8 cellular contexts compared by ENCODE assay signal in the genomic region with DNA sequence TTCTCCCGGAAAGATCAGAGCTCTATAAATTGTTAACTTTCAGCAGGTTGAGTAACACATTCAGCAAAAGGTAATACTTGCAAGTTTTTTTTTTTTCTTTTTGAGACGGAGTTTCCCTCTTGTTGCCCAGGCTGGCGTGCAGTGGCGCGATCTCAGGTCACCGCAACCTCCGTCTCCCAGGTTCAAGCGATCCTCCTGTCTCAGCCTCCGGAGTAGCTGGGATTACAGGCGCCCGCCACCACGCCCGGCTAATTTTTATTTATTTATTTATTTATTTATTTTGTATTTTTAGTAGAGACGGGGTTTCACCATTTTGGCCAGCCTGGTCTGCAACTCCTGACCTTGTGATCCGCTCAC. TPM values are rescaled to one million over a fixed set of nuclear protein-coding genes. Genes with fewer than 3 reads are reported as not detected.
DNase-seq lines count a peak whose midpoint lies in the region; ATAC-seq, FAIRE-seq and TF ChIP-seq lines count a peak whose summit lies in the region.
"Not testable (repeated sequence)": the region's sequence is repeated elsewhere in the genome, so short reads cannot be mapped to it uniquely, and the experiment has no call there.

No MANE protein-coding gene starts in this region.

- TF ChIP-seq EP300 in A549 (IDR thresholded peaks at IDR 0.05), result not testable (repeated sequence)

- TF ChIP-seq CTCF in A549 (IDR thresholded peaks at IDR 0.05); RWPE1 (conservative IDR thresholded peaks at IDR 0.05; ENCODE audit: low read depth): not testable (repeated sequence)

- peak overlapping the region; percentile 90 for H3K27ac Mint-ChIP-seq in activated naive CD4-positive, alpha-beta T cell treated with anti-CD3 and anti-CD28 coated beads, Interleukin-2, amount 10 ng/mL, durations not matched to agents 7 days and 5 days
- peak overlapping the region; percentile 95 for H3K27ac Mint-ChIP-seq in dendritic cell treated with granulocyte-macrophage colony-stimulating factor and Interleukin-4, amounts not matched to agents 40 ng/mL and 50 ng/mL, for 4 days

- 69% methylated on average over 15 of the region's 15 CpGs for WGBS in A549 (ENCODE audit: missing lambda C conversion rate)
- 82% methylated on average over 15 of the region's 15 CpGs for WGBS in right cardiac atrium

- H3K4me2 ChIP-seq in A549, result peak overlapping the region; percentile 67

- not testable (repeated sequence) for H3K9me3 Mint-ChIP-seq in activated naive CD4-positive, alpha-beta T cell treated with anti-CD3 and anti-CD28 coated beads, Interleukin-2, amount 10 ng/mL, durations not matched to agents 7 days and 5 days; dendritic cell treated with granulocyte-macrophage colony-stimulating factor and Interleukin-4, amounts not matched to agents 40 ng/mL and 50 ng/mL, for 4 days

- intact Hi-C loops in dendritic cell treated with granulocyte-macrophage colony-stimulating factor and Interleukin-4, amounts not matched to agents 40 ng/mL and 50 ng/mL, for 4 days (cut with micrococcal nuclease); right cardiac atrium (cut with DNase I): not testable (repeated sequence)

- peak overlapping the region; percentile 89 for H3K4me3 ChIP-seq in A549
- H3K4me3 ChIP-seq in H7 (ENCODE audit: insufficient read depth, low read depth, low read length), result peak overlapping the region; percentile 84
- H3K4me3 ChIP-seq in right cardiac atrium (ENCODE audit: low read length), result peak overlapping the region; percentile 83
- H3K4me3 ChIP-seq in muscle layer of duodenum (ENCODE audit: low read depth in 1 of 2, low read length in 2 of 2), result peak overlapping the region; percentile 89
- H3K4me3 ChIP-seq in skeletal muscle tissue (ENCODE audit: low read length in 3 of 3), result peak overlapping the region; percentile 71 to 91 (median 75)

- H3K4me1 ChIP-seq in A549; right cardiac atrium (ENCODE audit: control insufficient read depth, insufficient read depth, low read length): not testable (repeated sequence)
- H3K4me1 ChIP-seq in muscle layer of duodenum (ENCODE audit: control insufficient read depth in 1 of 2, insufficient read depth in 2 of 2, low read length in 2 of 2) (peaks cover 0 to 20% of the 10 kb centered on the region in 2 donors), skeletal muscle tissue (ENCODE audit: control insufficient read depth in 3 of 3, insufficient read depth in 3 of 3, low read length in 3 of 3) (peaks cover 7 to 11% (median 8%) of the 10 kb centered on the region in 3 donors)

- H3K27ac ChIP-seq in A549, result peak overlapping the region; percentile 90 to 98
- peak overlapping the region; percentile 74 for H3K27ac ChIP-seq in RWPE1
- peak overlapping the region; percentile 84 for H3K27ac ChIP-seq in right cardiac atrium (ENCODE audit: low read length)
- H3K27ac ChIP-seq in muscle layer of duodenum (ENCODE audit: low read length), result peak overlapping the region; percentile 92
- peak overlapping the region; percentile 38 for H3K27ac ChIP-seq in skeletal muscle tissue (ENCODE audit: low read depth, low read length)

- ATAC-seq in A549, right cardiac atrium: not testable (repeated sequence)

- H3K36me3 Mint-ChIP-seq in activated naive CD4-positive, alpha-beta T cell treated with anti-CD3 and anti-CD28 coated beads, Interleukin-2, amount 10 ng/mL, durations not matched to agents 7 days and 5 days, result peaks cover 15% of the 10 kb centered on the region
- H3K36me3 Mint-ChIP-seq in dendritic cell treated with granulocyte-macrophage colony-stimulating factor and Interleukin-4, amounts not matched to agents 40 ng/mL and 50 ng/mL, for 4 days (ENCODE audit: low read depth), result peaks cover 32% of the 10 kb centered on the region

- not testable (repeated sequence) for H3K27me3 Mint-ChIP-seq in activated naive CD4-positive, alpha-beta T cell treated with anti-CD3 and anti-CD28 coated beads, Interleukin-2, amount 10 ng/mL, durations not matched to agents 7 days and 5 days; dendritic cell treated with granulocyte-macrophage colony-stimulating factor and Interleukin-4, amounts not matched to agents 40 ng/mL and 50 ng/mL, for 4 days

- H3K9ac ChIP-seq in skeletal muscle tissue (ENCODE audit: low read depth in 1 of 3, low read length in 3 of 3), result peak overlapping the region; percentile 71 to 99 (median 90)

- H3K36me3 ChIP-seq in H7 (replicated peaks; ENCODE audit: control insufficient read depth, insufficient read depth, low read length); muscle layer of duodenum (ENCODE audit: control insufficient read depth in 1 of 2, insufficient read depth in 2 of 2, low read length in 2 of 2); skeletal muscle tissue (ENCODE audit: control insufficient read depth in 3 of 3, insufficient read depth in 3 of 3, low read length in 3 of 3): not testable (repeated sequence)

- H3K9me3 ChIP-seq in A549; right cardiac atrium (ENCODE audit: control insufficient read depth, low read length); muscle layer of duodenum (ENCODE audit: control insufficient read depth in 1 of 2, low read length in 2 of 2); skeletal muscle tissue (ENCODE audit: control insufficient read depth in 3 of 3, low read length in 3 of 3): not testable (repeated sequence)

- not testable (repeated sequence) for TF ChIP-seq POLR2A in A549 (IDR thresholded peaks at IDR 0.05; ENCODE audit: low read length)

- H3K4me1 Mint-ChIP-seq in activated naive CD4-positive, alpha-beta T cell treated with anti-CD3 and anti-CD28 coated beads, Interleukin-2, amount 10 ng/mL, durations not matched to agents 7 days and 5 days, result peaks cover 30% of the 10 kb centered on the region
- peaks cover 14% of the 10 kb centered on the region for H3K4me1 Mint-ChIP-seq in dendritic cell treated with granulocyte-macrophage colony-stimulating factor and Interleukin-4, amounts not matched to agents 40 ng/mL and 50 ng/mL, for 4 days (ENCODE audit: low read depth)

- CTCF ChIA-PET in A549 (lab: Yijun Ruan, JAX), result interaction anchor here (0.7 to 1.1 kb wide), 3 partner anchors 8 to 99 kb away, joined by 3 read pairs; no protein-coding TSS in a partner anchor
- CTCF ChIA-PET in RWPE1 (lab: Yijun Ruan, JAX), result not testable (repeated sequence)
- CTCF ChIA-PET in activated naive CD4-positive, alpha-beta T cell treated with anti-CD3 and anti-CD28 coated beads, Interleukin-2, amount 10 ng/mL, durations not matched to agents 7 days and 5 days (lab: Charles Lee), result interaction anchor here (0.7 to 1.5 kb wide), 2 partner anchors 18 to 65 kb away, joined by 3 read pairs; no protein-coding TSS in a partner anchor

- not testable (repeated sequence) for FAIRE-seq in A549 (lab: Jason Lieb, UNC)

- not testable (repeated sequence) for TF ChIP-seq RAD21 in A549 (conservative IDR thresholded peaks at IDR 0.05 in 1 of 2, IDR thresholded peaks at IDR 0.05 in 1 of 2)

- DNase-seq in A549 (ENCODE audit: low read depth in 1 of 2, low spot score in 1 of 2); H7; RWPE1 (ENCODE audit: low spot score); activated naive CD4-positive, alpha-beta T cell treated with anti-CD3 and anti-CD28 coated beads, Interleukin-2, amount 10 ng/mL, durations not matched to agents 7 days and 5 days: not testable (repeated sequence)
- DNase-seq in right cardiac atrium, result peak in 2 of 3 donors; percentile 45 to 62

- not testable (repeated sequence) for H3K27me3 ChIP-seq in H7 (ENCODE audit: control insufficient read depth, insufficient read depth, low read length); right cardiac atrium (ENCODE audit: control insufficient read depth, insufficient read depth); muscle layer of duodenum (ENCODE audit: low read depth, low read length); skeletal muscle tissue (ENCODE audit: control insufficient read depth in 3 of 3, insufficient read depth in 3 of 3, low read length in 3 of 3)

- POLR2A ChIA-PET in A549 (lab: Yijun Ruan, JAX) (interaction anchor here (0.6 kb wide), 1 partner anchor 75 kb away, joined by 5 read pairs; a partner anchor contains a TSS), RWPE1 (lab: Yijun Ruan, JAX; ENCODE audit: low non-redundant PET) (interaction anchor here (0.6 to 0.8 kb wide), 2 partner anchors 15 to 71 kb away, joined by 3 to 5 read pairs; no protein-coding TSS in a partner anchor)

- H3K4me3 Mint-ChIP-seq in activated naive CD4-positive, alpha-beta T cell treated with anti-CD3 and anti-CD28 coated beads, Interleukin-2, amount 10 ng/mL, durations not matched to agents 7 days and 5 days, result peak overlapping the region; percentile 95
- H3K4me3 Mint-ChIP-seq in dendritic cell treated with granulocyte-macrophage colony-stimulating factor and Interleukin-4, amounts not matched to agents 40 ng/mL and 50 ng/mL, for 4 days, result peak overlapping the region; percentile 95

RNA-seq across cellular contexts. Expression of a gene that starts 0.5 kb away (rescaled TPM):
- polyA plus RNA-seq in A549 (2011; rRNA removed) (16.8 and 19.1 TPM in 2 replicates), A549 (2017; fragmentation: RNase III; extraction: RNeasy Plus Mini Kit Qiagen cat#74134 plus additional on column Dnase treatment) (17.7 to 21.7 TPM (median 19.8 TPM) in 3 replicates), right cardiac atrium (10.3 TPM)
- 5.1 and 5.4 TPM in 2 replicates for polyA plus RNA-seq in A549 (2012; cell fraction: cytosol; rRNA removed)
- polyA plus RNA-seq in A549 (2012; cell fraction: nucleus; rRNA removed), result 2.6 and 4.8 TPM in 2 replicates
- 4.6 and 6.8 TPM in 2 replicates for polyA minus RNA-seq in A549 (2011; rRNA and poly(A)+ RNA removed)
- 22.9 and 32.4 TPM in 2 replicates for total RNA-seq in H7 (2014; rRNA removed; shearing (Covaris generic))
- total RNA-seq in right cardiac atrium (10 to 100 TPM; 15.8 to 22.8 (median 17.6) TPM), skeletal muscle tissue (24.0 TPM)

Comparison
In these comparisons a context has a peak if more than half of its experiments do, and no peak if none do; other contexts are left out.
1. H3K27ac ChIP-seq: peak in every context shown above with its lines; median percentile 94 in A549; 92 in muscle layer of duodenum; 84 in right cardiac atrium; 74 in RWPE1; 38 in skeletal muscle tissue.